Comparison of ENCODE assay signal across 12 cellular contexts in genomic region chr15:59611277-59612260, GRCh38. TPM values are rescaled to one million over a fixed set of nuclear protein-coding genes. Genes with fewer than 3 reads are reported as not detected.
DNase-seq lines count a peak whose midpoint lies in the region; ATAC-seq, FAIRE-seq and TF ChIP-seq lines count a peak whose summit lies in the region.
"Had no signal": no experiment of that assay in that cellular context is flagged by ENCODE, and none has a peak within 500 bp of the region (broad histone marks: within the 10 kb centered on the region; RNA-seq: fewer than 3 reads in every experiment).

GCNT3 (plus strand) TSS chr15:59611783; CDS start chr15:59618239, 6,456 bp downstream.

- H3K36me3 ChIP-seq in endodermal cell (ENCODE audit: control insufficient read depth, insufficient read depth, low read length): no peaks in the 10 kb centered on the region
- no peaks in the 10 kb centered on the region for H3K36me3 ChIP-seq in mucosa of rectum (ENCODE audit: control insufficient read depth in 2 of 2, insufficient read depth in 2 of 2, low read length in 2 of 2)

- TF ChIP-seq CTCF in NB4 (IDR thresholded peaks at IDR 0.05; ENCODE audit: low read depth, low read length) (no peak), endodermal cell (conservative IDR thresholded peaks at IDR 0.05) (no peak)

- WGBS in endodermal cell (ENCODE audit: insufficient coverage in 1 of 2, insufficient read length in 1 of 2), 2 experiments: 80 to 81% methylated on average over 7 to 8 of the region's 8 CpGs

- peaks cover 2% of the 10 kb centered on the region for H3K36me3 Mint-ChIP-seq in endodermal cell (ENCODE audit: low read depth)

- peaks cover 15% of the 10 kb centered on the region for H3K9me3 Mint-ChIP-seq in endodermal cell

- peaks cover 5% of the 10 kb centered on the region for H3K9me3 ChIP-seq in endodermal cell (ENCODE audit: control insufficient read depth, low read length)
- H3K9me3 ChIP-seq in mucosa of rectum (ENCODE audit: control insufficient read depth in 2 of 2, low read length in 2 of 2): no peaks in the 10 kb centered on the region

- TF ChIP-seq POLR2A in NB4 (IDR thresholded peaks at IDR 0.05; ENCODE audit: extremely low read depth, insufficient read length) (no peak), GM12891 (IDR thresholded peaks at IDR 0.05; ENCODE audit: low read depth, low read length) (no peak)

- peaks cover 8% of the 10 kb centered on the region for H3K4me1 Mint-ChIP-seq in endodermal cell

- ATAC-seq in GM18870 (IDR thresholded peaks at IDR 0.05; ENCODE audit: unreplicated experiment): no peak

- H3K27ac Mint-ChIP-seq in endodermal cell: no peak within 1 kb of the TSS
- H3K27ac Mint-ChIP-seq: activated naive CD8-positive, alpha-beta T cell treated with anti-CD3 and anti-CD28 coated beads, Interleukin-2, amount 10 ng/mL, durations not matched to agents 7 days and 5 days had no signal

- no peak for FAIRE-seq in GM12891 (lab: Jason Lieb, UNC)

- H3K27me3 Mint-ChIP-seq in endodermal cell (ENCODE audit: insufficient read depth): peaks cover 5% of the 10 kb centered on the region

- no peak within 1 kb of the TSS for H3K4me3 ChIP-seq in NB4 (ENCODE audit: low read depth, low read length)
- peak within 1 kb of the TSS; percentile 44 for H3K4me3 ChIP-seq in endodermal cell (ENCODE audit: low read length)
- peak within 1 kb of the TSS; percentile 69 to 74 for H3K4me3 ChIP-seq in mucosa of rectum (ENCODE audit: low read length in 2 of 2)
- H3K4me3 ChIP-seq: skin epidermis had no signal

- H3K4me1 ChIP-seq in endodermal cell (ENCODE audit: control insufficient read depth, insufficient read depth, low read length): no peaks in the 10 kb centered on the region
- peaks cover 4 to 13% of the 10 kb centered on the region in 2 donors for H3K4me1 ChIP-seq in mucosa of rectum (ENCODE audit: control insufficient read depth in 2 of 2, insufficient read depth in 2 of 2, low read length in 2 of 2)

- H3K27me3 ChIP-seq in endodermal cell (ENCODE audit: control insufficient read depth, insufficient read depth, low read length, poor library complexity, severe bottlenecking): no peaks in the 10 kb centered on the region
- no peaks in the 10 kb centered on the region for H3K27me3 ChIP-seq in mucosa of rectum (ENCODE audit: control insufficient read depth in 2 of 2, insufficient read depth in 2 of 2, low read length in 2 of 2)

- no peak within 1 kb of the TSS for H3K9ac ChIP-seq in endodermal cell (ENCODE audit: extremely low read depth, low read length, poor library complexity, severe bottlenecking)
- H3K9ac ChIP-seq in mucosa of rectum (ENCODE audit: low read depth in 1 of 2, low read length in 2 of 2): peak within 1 kb of the TSS; percentile 66

- H3K4me3 Mint-ChIP-seq in endodermal cell: no peak within 1 kb of the TSS
- H3K4me3 Mint-ChIP-seq: activated naive CD8-positive, alpha-beta T cell treated with anti-CD3 and anti-CD28 coated beads, Interleukin-2, amount 10 ng/mL, durations not matched to agents 7 days and 5 days had no signal

- H3K27ac ChIP-seq in endodermal cell (ENCODE audit: low read depth, low read length) (no peak within 1 kb of the TSS), mucosa of rectum (ENCODE audit: low read depth in 2 of 2, low read length in 2 of 2) (peak within 1 kb of the TSS; percentile 84 to 88)
- H3K27ac ChIP-seq: skin epidermis had no signal

- DNase-seq in EH (ENCODE audit: low read depth) (peak; percentile 8), NB4 (ENCODE audit: low read depth) (peak; percentile 9), endodermal cell (no peak), NCI-H2171 treated with DMSO at 0.1 percent for 48 hours (lab: John Stamatoyannopoulos, UW) (no peak), GM12891 (ENCODE audit: insufficient read length, low spot score) (no peak)
- no peak for DNase-seq in activated T-cell treated with anti-CD3 and anti-CD28 coated beads, Interleukin-2, amount 50 U/mL, for 48 hours
- DNase-seq: activated naive CD8-positive, alpha-beta T cell treated with anti-CD3 and anti-CD28 coated beads, Interleukin-2, amount 10 ng/mL, durations not matched to agents 7 days and 5 days; NCI-H2081 treated with DMSO at 0.1 percent for 48 hours; T-helper 9 cell had no signal

TF ChIP-seq in GM12891, 5 proteins besides CTCF, POLR2A, EP300 and RAD21:
- TF ChIP-seq TAF1 (IDR thresholded peaks at IDR 0.05; ENCODE audit: low read depth, low read length) (no peak), PAX5 (IDR thresholded peaks at IDR 0.05; ENCODE audit: insufficient read depth, low read length, severe bottlenecking) (no peak)

RNA-seq across cellular contexts. Expression of gene GCNT3, which starts in this region (rescaled TPM):
- 1 to 10 TPM in 1 of 2 donors, under 1 TPM in 1; 0.48 to 1.3 TPM for total RNA-seq in endodermal cell
- 0.11 TPM for polyA plus RNA-seq in endodermal cell (2013, experiment 1 of 2)
- polyA plus RNA-seq in endodermal cell (2013, experiment 2 of 2): not detected
- polyA plus RNA-seq in GM12891 (2012; ENCODE audit: low read depth, missing spikeins): 0.15 TPM
- total RNA-seq: activated naive CD8-positive, alpha-beta T cell treated with anti-CD3 and anti-CD28 coated beads, Interleukin-2, amount 10 ng/mL, durations not matched to agents 7 days and 5 days had no signal

Comparison
In these comparisons a context has a peak if more than half of its experiments do, and no peak if none do; other contexts are left out.
1. DNase-seq: peak in EH (single experiment) and NB4 (single experiment); none in endodermal cell (single experiment), activated T-cell treated with anti-CD3 and anti-CD28 coated beads, Interleukin-2, amount 50 U/mL, for 48 hours (0 of 2), NCI-H2171 treated with DMSO at 0.1 percent for 48 hours (single experiment) and GM12891 (single experiment).